Comparison of ENCODE assay signal across 19 cellular contexts in genomic region chr14:103869406-103870143, GRCh38. TPM values are rescaled to one million over a fixed set of nuclear protein-coding genes. Genes with fewer than 3 reads are reported as not detected.
DNase-seq lines count a peak whose midpoint lies in the region; ATAC-seq and TF ChIP-seq lines count a peak whose summit lies in the region.
"Had no signal": no experiment of that assay in that cellular context is flagged by ENCODE, and none has a peak within 500 bp of the region (broad histone marks: within the 10 kb centered on the region; RNA-seq: fewer than 3 reads in every experiment).

No MANE protein-coding gene starts in this region.

- 88% methylated on average over 9 of the region's 14 CpGs for WGBS in SK-N-SH (ENCODE audit: low lambda C conversion rate)
- WGBS in esophagus, 2 donors = 71 to 81% methylated on average over 14 of the region's 14 CpGs
- WGBS in trophoblast cell (ENCODE audit: extremely low coverage, insufficient coverage, insufficient read length) = no CpG with 5 or more reads among the region's 14 CpGs

- H3K36me3 ChIP-seq in SK-N-SH (replicated peaks in 1 of 2; ENCODE audit: control insufficient read depth in 1 of 2, insufficient read depth in 2 of 2, low read length in 1 of 2) (no peaks in the 10 kb centered on the region), OCI-LY1 (ENCODE audit: insufficient read depth, low read length) (no peaks in the 10 kb centered on the region), esophagus (ENCODE audit: control insufficient read depth in 2 of 2, insufficient read depth in 2 of 2, low read length in 1 of 2) (no peaks in the 10 kb centered on the region), parathyroid adenoma (ENCODE audit: control insufficient read depth, insufficient read depth, low read length) (no peaks in the 10 kb centered on the region), trophoblast cell (ENCODE audit: control insufficient read depth in 1 of 2, insufficient read depth in 2 of 2, low read length in 2 of 2) (no peaks in the 10 kb centered on the region)
- H3K36me3 ChIP-seq: BE2C, Peyer's patch had no signal

- no peak overlapping the region for H2BK12ac ChIP-seq in trophoblast cell (ENCODE audit: low read length)

- no peak overlapping the region for H3K18ac ChIP-seq in trophoblast cell (ENCODE audit: low read length)

- H2AK5ac ChIP-seq in trophoblast cell (ENCODE audit: low read length) = no peak overlapping the region

- TF ChIP-seq CTCF in SK-N-SH (IDR thresholded peaks at IDR 0.05) (no peak), OCI-LY1 (IDR thresholded peaks at IDR 0.05; ENCODE audit: low read length) (no peak), parathyroid adenoma (IDR thresholded peaks at IDR 0.05) (no peak), foreskin fibroblast (IDR thresholded peaks at IDR 0.05; ENCODE audit: low read depth, low read length) (no peak)

- H3K27me3 ChIP-seq in SK-N-SH (ENCODE audit: insufficient read depth) (no peaks in the 10 kb centered on the region), OCI-LY1 (ENCODE audit: insufficient read depth, low read length) (no peaks in the 10 kb centered on the region), esophagus (ENCODE audit: control insufficient read depth in 1 of 2, insufficient read depth in 2 of 2, low read length in 2 of 2) (no peaks in the 10 kb centered on the region), parathyroid adenoma (ENCODE audit: control insufficient read depth, insufficient read depth, low read length) (no peaks in the 10 kb centered on the region), trophoblast cell (ENCODE audit: insufficient read depth, low read length) (no peaks in the 10 kb centered on the region)
- H3K27me3 ChIP-seq: BE2C, Peyer's patch had no signal

- H3K9ac ChIP-seq in SK-N-SH = no peak overlapping the region
- no peak overlapping the region for H3K9ac ChIP-seq in OCI-LY1 (ENCODE audit: low read length)
- H3K9ac ChIP-seq in parathyroid adenoma = no peak overlapping the region
- no peak overlapping the region for H3K9ac ChIP-seq in trophoblast cell (ENCODE audit: low read length)

- no peak overlapping the region for H4K8ac ChIP-seq in trophoblast cell (ENCODE audit: low read depth, low read length)

- H4K20me1 ChIP-seq in SK-N-SH (ENCODE audit: insufficient read depth) (no peaks in the 10 kb centered on the region), OCI-LY1 (ENCODE audit: insufficient read depth, low read length) (no peaks in the 10 kb centered on the region)

- no peak overlapping the region for H3K4ac ChIP-seq in trophoblast cell (ENCODE audit: low read depth, low read length)

- H4K12ac ChIP-seq in trophoblast cell (ENCODE audit: low read depth, low read length) = no peak overlapping the region

- H3K9me3 ChIP-seq in SK-N-SH = no peaks in the 10 kb centered on the region
- H3K9me3 ChIP-seq in OCI-LY1 (ENCODE audit: low read length) = no peaks in the 10 kb centered on the region
- H3K9me3 ChIP-seq in esophagus (ENCODE audit: control insufficient read depth in 2 of 2, insufficient read depth in 1 of 2, low read depth in 1 of 2, low read length in 1 of 2) = no peaks in the 10 kb centered on the region
- H3K9me3 ChIP-seq in parathyroid adenoma (ENCODE audit: control insufficient read depth, low read length) = no peaks in the 10 kb centered on the region
- H3K9me3 ChIP-seq in trophoblast cell (ENCODE audit: insufficient read depth, low read depth, low read length) = no peaks in the 10 kb centered on the region
- H3K9me3 ChIP-seq: BE2C, Peyer's patch had no signal

- no peak overlapping the region for H3K4me2 ChIP-seq in SK-N-SH
- H3K4me2 ChIP-seq in OCI-LY1 (ENCODE audit: low read length) = peak overlapping the region; percentile 36; the same call in 1 of the 2 replicates
- no peak overlapping the region for H3K4me2 ChIP-seq in parathyroid adenoma (ENCODE audit: low read length)
- no peak overlapping the region for H3K4me2 ChIP-seq in trophoblast cell (ENCODE audit: low read length)

- no peak overlapping the region for H2BK5ac ChIP-seq in trophoblast cell (ENCODE audit: low read depth, low read length, poor library complexity)

- H3K4me1 ChIP-seq in SK-N-SH (ENCODE audit: control insufficient read depth in 1 of 2, insufficient read depth in 2 of 2, low read depth in 1 of 2, low read length in 1 of 2) (peaks cover 0 to 14% of the 10 kb centered on the region in 2 experiments; a peak in 1 of 4 replicates), OCI-LY1 (ENCODE audit: insufficient read depth, low read length, severe bottlenecking) (peaks cover 21% of the 10 kb centered on the region), esophagus (ENCODE audit: control insufficient read depth in 2 of 2, insufficient read depth in 2 of 2, low read length in 1 of 2) (peaks cover 10 to 38% of the 10 kb centered on the region in 2 donors), parathyroid adenoma (peaks cover 16% of the 10 kb centered on the region), trophoblast cell (ENCODE audit: control insufficient read depth in 1 of 2, insufficient read depth in 2 of 2, low read length in 2 of 2) (peaks cover 10 to 14% of the 10 kb centered on the region in 2 experiments)

- no peaks in the 10 kb centered on the region for H3F3A ChIP-seq in SK-N-SH (replicated peaks; ENCODE audit: insufficient read depth)
- no peaks in the 10 kb centered on the region; the same call in 1 of the 2 replicates for H3F3A ChIP-seq in OCI-LY1 (ENCODE audit: insufficient read depth, low read length)

- H3K79me1 ChIP-seq in trophoblast cell (ENCODE audit: low read length) = no peaks in the 10 kb centered on the region

- H3K9me2 ChIP-seq in SK-N-SH (no peaks in the 10 kb centered on the region), OCI-LY1 (ENCODE audit: low read depth, low read length) (no peaks in the 10 kb centered on the region)

- H3K4me3 ChIP-seq in SK-N-SH (ENCODE audit: low read depth in 2 of 2, low read length in 1 of 2) (no peak overlapping the region), OCI-LY1 (ENCODE audit: low read depth, low read length, poor library complexity, severe bottlenecking) (no peak overlapping the region), esophagus (ENCODE audit: low read depth in 1 of 2, low read length in 2 of 2) (no peak overlapping the region), parathyroid adenoma (ENCODE audit: low read depth, low read length) (no peak overlapping the region), trophoblast cell (ENCODE audit: low read depth, low read length) (no peak overlapping the region), foreskin fibroblast (ENCODE audit: low read depth in 1 of 2, low read length in 2 of 2) (no peak overlapping the region)
- H3K4me3 ChIP-seq: Peyer's patch had no signal

- POLR2A ChIA-PET in SK-N-SH (lab: Yijun Ruan, JAX) = no interaction called here

- H3K79me2 ChIP-seq in SK-N-SH (ENCODE audit: insufficient read depth) = no peaks in the 10 kb centered on the region
- no peaks in the 10 kb centered on the region for H3K79me2 ChIP-seq in OCI-LY1 (ENCODE audit: insufficient read depth, low read length)
- no peaks in the 10 kb centered on the region for H3K79me2 ChIP-seq in parathyroid adenoma
- H3K79me2 ChIP-seq in trophoblast cell (ENCODE audit: control insufficient read depth, insufficient read depth, low read length, poor library complexity) = no peaks in the 10 kb centered on the region

- no peak for TF ChIP-seq RAD21 in SK-N-SH (IDR thresholded peaks at IDR 0.05; ENCODE audit: low read length)

- no peak overlapping the region for H2BK120ac ChIP-seq in trophoblast cell (ENCODE audit: insufficient read depth, low read length, poor library complexity)

- peak; percentile 46 for DNase-seq in SK-N-SH
- DNase-seq in trophoblast cell = no peak
- DNase-seq in OCI-M1 (lab: John Stamatoyannopoulos, UW) = no peak
- no peak for DNase-seq in foreskin fibroblast
- DNase-seq: 8988T; BE2C; CD8-positive, alpha-beta T cell; DND-41; NCI-H1105 treated with DMSO at 0.1 percent for 48 hours; NCI-H1694 treated with DMSO at 0.1 percent for 48 hours; NCI-H2107; NCI-H2227 treated with DMSO at 0.1 percent for 48 hours; NCI-H524; Peyer's patch; SHP77 treated with DMSO at 0.1 percent for 48 hours had no signal

- H2AFZ ChIP-seq in SK-N-SH (ENCODE audit: low read depth) (no peak overlapping the region), OCI-LY1 (ENCODE audit: low read length) (no peak overlapping the region), parathyroid adenoma (peak overlapping the region; percentile 28), trophoblast cell (ENCODE audit: insufficient read depth, low read length, poor library complexity) (no peak overlapping the region)

- CTCF ChIA-PET in SK-N-SH (lab: Yijun Ruan, JAX) = interaction anchor here (0.8 kb wide), 1 partner anchor 18 kb away, joined by 3 read pairs; no protein-coding TSS in a partner anchor

- no peak for TF ChIP-seq EP300 in SK-N-SH (IDR thresholded peaks at IDR 0.05; ENCODE audit: borderline replicate concordance in 1 of 2, low read depth in 1 of 2, low read length in 1 of 2)

- H3K14ac ChIP-seq in trophoblast cell (ENCODE audit: low read length) = no peak overlapping the region

- ATAC-seq in SK-N-SH treated with all-trans-retinoic acid at 6 μM for 48 hours = no peak
- ATAC-seq: CD8-positive, alpha-beta T cell had no signal

- H3K27ac ChIP-seq in SK-N-SH (ENCODE audit: low read depth in 2 of 2, low read length in 1 of 2) (no peak overlapping the region), OCI-LY1 (ENCODE audit: low read depth, low read length, poor library complexity, severe bottlenecking) (no peak overlapping the region), esophagus (ENCODE audit: low read depth in 2 of 2, low read length in 1 of 2) (peak overlapping the region; percentile 11 to 34), parathyroid adenoma (no peak overlapping the region), trophoblast cell (ENCODE audit: low read depth, low read length) (no peak overlapping the region)
- H3K27ac ChIP-seq: Peyer's patch had no signal

- no peak overlapping the region for H4K91ac ChIP-seq in trophoblast cell (ENCODE audit: low read depth, low read length)

- H3K23ac ChIP-seq in trophoblast cell (ENCODE audit: low read length) = no peak overlapping the region

TF ChIP-seq in SK-N-SH, 30 proteins besides CTCF, POLR2A, EP300 and RAD21 (continues in another document):
- no peak for TF ChIP-seq FOXJ3 (CRISPR knock-in tag; IDR thresholded peaks at IDR 0.05)
- no peak for TF ChIP-seq POLR2AphosphoS5 (IDR thresholded peaks at IDR 0.05; ENCODE audit: low read depth, low read length)
- no peak for TF ChIP-seq NRF1 (IDR thresholded peaks at IDR 0.05; ENCODE audit: low read depth, low read length)

TF ChIP-seq in SK-N-SH treated with all-trans-retinoic acid at 6 μM for 48 hours, 23 proteins besides CTCF, POLR2A, EP300 and RAD21 (continues in another document):
- TF ChIP-seq OSR1 (CRISPR knock-in tag; IDR thresholded peaks at IDR 0.05) = no peak
- no peak for TF ChIP-seq TCF4 (CRISPR knock-in tag; IDR thresholded peaks at IDR 0.05; ENCODE audit: borderline replicate concordance)
- TF ChIP-seq ZNF70 (CRISPR knock-in tag; IDR thresholded peaks at IDR 0.05) = no peak

RNA-seq across cellular contexts. Expression of gene PPP1R13B, which starts 22.2 kb away (rescaled TPM):
- 5.1 and 5.7 TPM in 2 replicates for polyA plus RNA-seq in SK-N-SH (2012; rRNA removed)
- 2.6 and 3.9 TPM in 2 replicates for polyA plus RNA-seq in SK-N-SH (2012; cell fraction: cytosol; rRNA removed)
- polyA plus RNA-seq in SK-N-SH (2012; cell fraction: nucleus; rRNA removed) = 31.2 and 31.8 TPM in 2 replicates
- 10 to 100 TPM; 16.4 to 28.4 TPM for polyA plus RNA-seq in esophagus
- 7.6 and 7.8 TPM in 2 replicates for polyA plus RNA-seq in trophoblast cell (2013)

RNA-seq across cellular contexts. Expression of gene TDRD9, which starts 58.7 kb away (rescaled TPM):
- polyA plus RNA-seq in SK-N-SH (2012; rRNA removed) = not detected in 2 replicates
- polyA plus RNA-seq in SK-N-SH (2012; cell fraction: cytosol; rRNA removed) = not detected in 2 replicates
- polyA plus RNA-seq in SK-N-SH (2012; cell fraction: nucleus; rRNA removed) = not detected in 2 replicates
- polyA plus RNA-seq in esophagus = under 1 TPM; 0.28 to 0.39 TPM
- polyA plus RNA-seq in trophoblast cell (2013) = not detected in 2 replicates

Comparison
In these comparisons a context has a peak if more than half of its experiments do, and no peak if none do; other contexts are left out.
1. H3K27ac ChIP-seq: peak in esophagus (2 of 2); none in SK-N-SH (0 of 2), OCI-LY1 (single experiment), parathyroid adenoma (single experiment) and trophoblast cell (single experiment).